In the genomic region with DNA sequence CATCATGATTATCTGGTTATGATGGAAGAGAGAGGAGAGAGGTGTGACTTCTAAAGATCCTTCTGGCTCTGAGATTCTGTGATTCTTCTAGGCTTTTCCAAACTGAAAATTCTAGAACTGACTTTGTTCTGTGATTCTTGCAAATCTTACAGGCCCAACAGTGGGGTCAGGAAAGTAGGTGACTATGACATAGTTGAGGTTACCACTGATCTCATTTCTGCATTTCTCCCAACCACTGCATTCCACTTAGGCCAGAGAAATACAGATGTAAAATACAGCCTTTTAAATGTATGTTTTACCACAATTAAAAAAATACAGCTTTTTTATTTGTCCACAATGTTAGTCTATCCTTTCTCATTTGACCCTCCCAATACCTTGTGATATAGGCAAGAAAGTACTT, we compare ENCODE assay signal across 1 cellular context.
TF ChIP-seq lines count a peak whose summit lies in the region.

No MANE protein-coding gene starts in this region.

TF ChIP-seq in GM12878, 131 proteins besides CTCF, POLR2A, EP300 and RAD21 (continued from another document):
- TF ChIP-seq, protein P1, sequence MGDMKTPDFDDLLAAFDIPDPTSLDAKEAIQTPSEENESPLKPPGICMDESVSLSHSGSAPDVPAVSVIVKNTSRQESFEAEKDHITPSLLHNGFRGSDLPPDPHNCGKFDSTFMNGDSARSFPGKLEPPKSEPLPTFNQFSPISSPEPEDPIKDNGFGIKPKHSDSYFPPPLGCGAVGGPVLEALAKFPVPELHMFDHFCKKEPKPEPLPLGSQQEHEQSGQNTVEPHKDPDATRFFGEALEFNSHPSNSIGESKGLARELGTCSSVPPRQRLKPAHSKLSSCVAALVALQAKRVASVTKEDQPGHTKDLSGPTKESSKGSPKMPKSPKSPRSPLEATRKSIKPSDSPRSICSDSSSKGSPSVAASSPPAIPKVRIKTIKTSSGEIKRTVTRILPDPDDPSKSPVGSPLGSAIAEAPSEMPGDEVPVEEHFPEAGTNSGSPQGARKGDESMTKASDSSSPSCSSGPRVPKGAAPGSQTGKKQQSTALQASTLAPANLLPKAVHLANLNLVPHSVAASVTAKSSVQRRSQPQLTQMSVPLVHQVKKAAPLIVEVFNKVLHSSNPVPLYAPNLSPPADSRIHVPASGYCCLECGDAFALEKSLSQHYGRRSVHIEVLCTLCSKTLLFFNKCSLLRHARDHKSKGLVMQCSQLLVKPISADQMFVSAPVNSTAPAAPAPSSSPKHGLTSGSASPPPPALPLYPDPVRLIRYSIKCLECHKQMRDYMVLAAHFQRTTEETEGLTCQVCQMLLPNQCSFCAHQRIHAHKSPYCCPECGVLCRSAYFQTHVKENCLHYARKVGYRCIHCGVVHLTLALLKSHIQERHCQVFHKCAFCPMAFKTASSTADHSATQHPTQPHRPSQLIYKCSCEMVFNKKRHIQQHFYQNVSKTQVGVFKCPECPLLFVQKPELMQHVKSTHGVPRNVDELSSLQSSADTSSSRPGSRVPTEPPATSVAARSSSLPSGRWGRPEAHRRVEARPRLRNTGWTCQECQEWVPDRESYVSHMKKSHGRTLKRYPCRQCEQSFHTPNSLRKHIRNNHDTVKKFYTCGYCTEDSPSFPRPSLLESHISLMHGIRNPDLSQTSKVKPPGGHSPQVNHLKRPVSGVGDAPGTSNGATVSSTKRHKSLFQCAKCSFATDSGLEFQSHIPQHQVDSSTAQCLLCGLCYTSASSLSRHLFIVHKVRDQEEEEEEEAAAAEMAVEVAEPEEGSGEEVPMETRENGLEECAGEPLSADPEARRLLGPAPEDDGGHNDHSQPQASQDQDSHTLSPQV (IDR thresholded peaks at IDR 0.05), result no peak
- no peak for TF ChIP-seq BMI1 (IDR thresholded peaks at IDR 0.05; ENCODE audit: borderline replicate concordance)
- peak; percentile 65; the same call in 1 of the 2 replicates for TF ChIP-seq SPI1 (IDR thresholded peaks at IDR 0.05; ENCODE audit: borderline replicate concordance, insufficient read depth, low read depth, low read length)
- no peak for TF ChIP-seq STAT1 (conservative IDR thresholded peaks at IDR 0.05)
- no peak for TF ChIP-seq FOXM1 (IDR thresholded peaks at IDR 0.05; ENCODE audit: low read depth, low read length)
- TF ChIP-seq SIN3A (IDR thresholded peaks at IDR 0.05; ENCODE audit: low read depth, low read length), result no peak
- TF ChIP-seq TCF3 (IDR thresholded peaks at IDR 0.05; ENCODE audit: borderline replicate concordance, insufficient read depth, low read depth, low read length), result no peak
- no peak for TF ChIP-seq KDM1A (IDR thresholded peaks at IDR 0.05; ENCODE audit: borderline replicate concordance)
- TF ChIP-seq NRF1 (conservative IDR thresholded peaks at IDR 0.05; ENCODE audit: low read depth, low read length), result no peak
- no peak for TF ChIP-seq PAX8 (IDR thresholded peaks at IDR 0.05)
- no peak for TF ChIP-seq MTA3 (IDR thresholded peaks at IDR 0.05; ENCODE audit: borderline replicate concordance, low read length)
- TF ChIP-seq, protein P2, sequence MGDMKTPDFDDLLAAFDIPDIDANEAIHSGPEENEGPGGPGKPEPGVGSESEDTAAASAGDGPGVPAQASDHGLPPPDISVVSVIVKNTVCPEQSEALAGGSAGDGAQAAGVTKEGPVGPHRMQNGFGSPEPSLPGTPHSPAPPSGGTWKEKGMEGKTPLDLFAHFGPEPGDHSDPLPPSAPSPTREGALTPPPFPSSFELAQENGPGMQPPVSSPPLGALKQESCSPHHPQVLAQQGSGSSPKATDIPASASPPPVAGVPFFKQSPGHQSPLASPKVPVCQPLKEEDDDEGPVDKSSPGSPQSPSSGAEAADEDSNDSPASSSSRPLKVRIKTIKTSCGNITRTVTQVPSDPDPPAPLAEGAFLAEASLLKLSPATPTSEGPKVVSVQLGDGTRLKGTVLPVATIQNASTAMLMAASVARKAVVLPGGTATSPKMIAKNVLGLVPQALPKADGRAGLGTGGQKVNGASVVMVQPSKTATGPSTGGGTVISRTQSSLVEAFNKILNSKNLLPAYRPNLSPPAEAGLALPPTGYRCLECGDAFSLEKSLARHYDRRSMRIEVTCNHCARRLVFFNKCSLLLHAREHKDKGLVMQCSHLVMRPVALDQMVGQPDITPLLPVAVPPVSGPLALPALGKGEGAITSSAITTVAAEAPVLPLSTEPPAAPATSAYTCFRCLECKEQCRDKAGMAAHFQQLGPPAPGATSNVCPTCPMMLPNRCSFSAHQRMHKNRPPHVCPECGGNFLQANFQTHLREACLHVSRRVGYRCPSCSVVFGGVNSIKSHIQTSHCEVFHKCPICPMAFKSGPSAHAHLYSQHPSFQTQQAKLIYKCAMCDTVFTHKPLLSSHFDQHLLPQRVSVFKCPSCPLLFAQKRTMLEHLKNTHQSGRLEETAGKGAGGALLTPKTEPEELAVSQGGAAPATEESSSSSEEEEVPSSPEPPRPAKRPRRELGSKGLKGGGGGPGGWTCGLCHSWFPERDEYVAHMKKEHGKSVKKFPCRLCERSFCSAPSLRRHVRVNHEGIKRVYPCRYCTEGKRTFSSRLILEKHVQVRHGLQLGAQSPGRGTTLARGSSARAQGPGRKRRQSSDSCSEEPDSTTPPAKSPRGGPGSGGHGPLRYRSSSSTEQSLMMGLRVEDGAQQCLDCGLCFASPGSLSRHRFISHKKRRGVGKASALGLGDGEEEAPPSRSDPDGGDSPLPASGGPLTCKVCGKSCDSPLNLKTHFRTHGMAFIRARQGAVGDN (IDR thresholded peaks at IDR 0.05), result no peak
- TF ChIP-seq NR2F1 (conservative IDR thresholded peaks at IDR 0.05), result no peak
- TF ChIP-seq, protein P3, sequence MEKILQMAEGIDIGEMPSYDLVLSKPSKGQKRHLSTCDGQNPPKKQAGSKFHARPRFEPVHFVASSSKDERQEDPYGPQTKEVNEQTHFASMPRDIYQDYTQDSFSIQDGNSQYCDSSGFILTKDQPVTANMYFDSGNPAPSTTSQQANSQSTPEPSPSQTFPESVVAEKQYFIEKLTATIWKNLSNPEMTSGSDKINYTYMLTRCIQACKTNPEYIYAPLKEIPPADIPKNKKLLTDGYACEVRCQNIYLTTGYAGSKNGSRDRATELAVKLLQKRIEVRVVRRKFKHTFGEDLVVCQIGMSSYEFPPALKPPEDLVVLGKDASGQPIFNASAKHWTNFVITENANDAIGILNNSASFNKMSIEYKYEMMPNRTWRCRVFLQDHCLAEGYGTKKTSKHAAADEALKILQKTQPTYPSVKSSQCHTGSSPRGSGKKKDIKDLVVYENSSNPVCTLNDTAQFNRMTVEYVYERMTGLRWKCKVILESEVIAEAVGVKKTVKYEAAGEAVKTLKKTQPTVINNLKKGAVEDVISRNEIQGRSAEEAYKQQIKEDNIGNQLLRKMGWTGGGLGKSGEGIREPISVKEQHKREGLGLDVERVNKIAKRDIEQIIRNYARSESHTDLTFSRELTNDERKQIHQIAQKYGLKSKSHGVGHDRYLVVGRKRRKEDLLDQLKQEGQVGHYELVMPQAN (conservative IDR thresholded peaks at IDR 0.05), result no peak
- no peak for TF ChIP-seq BHLHE40 (IDR thresholded peaks at IDR 0.05; ENCODE audit: borderline replicate concordance in 1 of 2, low read depth in 2 of 2, low read length in 1 of 2)
- TF ChIP-seq RUNX3 (IDR thresholded peaks at IDR 0.05; ENCODE audit: low read length), result peak; percentile 69
- TF ChIP-seq CREM (IDR thresholded peaks at IDR 0.05; ENCODE audit: low read depth), result peak; percentile 46; the same call in 1 of the 2 replicates
- TF ChIP-seq NR2C2 (IDR thresholded peaks at IDR 0.05; ENCODE audit: borderline replicate concordance, control insufficient read depth, insufficient read length, low read depth), result no peak
- TF ChIP-seq SP1 (IDR thresholded peaks at IDR 0.05; ENCODE audit: low read depth, low read length), result no peak
- TF ChIP-seq, protein P4, sequence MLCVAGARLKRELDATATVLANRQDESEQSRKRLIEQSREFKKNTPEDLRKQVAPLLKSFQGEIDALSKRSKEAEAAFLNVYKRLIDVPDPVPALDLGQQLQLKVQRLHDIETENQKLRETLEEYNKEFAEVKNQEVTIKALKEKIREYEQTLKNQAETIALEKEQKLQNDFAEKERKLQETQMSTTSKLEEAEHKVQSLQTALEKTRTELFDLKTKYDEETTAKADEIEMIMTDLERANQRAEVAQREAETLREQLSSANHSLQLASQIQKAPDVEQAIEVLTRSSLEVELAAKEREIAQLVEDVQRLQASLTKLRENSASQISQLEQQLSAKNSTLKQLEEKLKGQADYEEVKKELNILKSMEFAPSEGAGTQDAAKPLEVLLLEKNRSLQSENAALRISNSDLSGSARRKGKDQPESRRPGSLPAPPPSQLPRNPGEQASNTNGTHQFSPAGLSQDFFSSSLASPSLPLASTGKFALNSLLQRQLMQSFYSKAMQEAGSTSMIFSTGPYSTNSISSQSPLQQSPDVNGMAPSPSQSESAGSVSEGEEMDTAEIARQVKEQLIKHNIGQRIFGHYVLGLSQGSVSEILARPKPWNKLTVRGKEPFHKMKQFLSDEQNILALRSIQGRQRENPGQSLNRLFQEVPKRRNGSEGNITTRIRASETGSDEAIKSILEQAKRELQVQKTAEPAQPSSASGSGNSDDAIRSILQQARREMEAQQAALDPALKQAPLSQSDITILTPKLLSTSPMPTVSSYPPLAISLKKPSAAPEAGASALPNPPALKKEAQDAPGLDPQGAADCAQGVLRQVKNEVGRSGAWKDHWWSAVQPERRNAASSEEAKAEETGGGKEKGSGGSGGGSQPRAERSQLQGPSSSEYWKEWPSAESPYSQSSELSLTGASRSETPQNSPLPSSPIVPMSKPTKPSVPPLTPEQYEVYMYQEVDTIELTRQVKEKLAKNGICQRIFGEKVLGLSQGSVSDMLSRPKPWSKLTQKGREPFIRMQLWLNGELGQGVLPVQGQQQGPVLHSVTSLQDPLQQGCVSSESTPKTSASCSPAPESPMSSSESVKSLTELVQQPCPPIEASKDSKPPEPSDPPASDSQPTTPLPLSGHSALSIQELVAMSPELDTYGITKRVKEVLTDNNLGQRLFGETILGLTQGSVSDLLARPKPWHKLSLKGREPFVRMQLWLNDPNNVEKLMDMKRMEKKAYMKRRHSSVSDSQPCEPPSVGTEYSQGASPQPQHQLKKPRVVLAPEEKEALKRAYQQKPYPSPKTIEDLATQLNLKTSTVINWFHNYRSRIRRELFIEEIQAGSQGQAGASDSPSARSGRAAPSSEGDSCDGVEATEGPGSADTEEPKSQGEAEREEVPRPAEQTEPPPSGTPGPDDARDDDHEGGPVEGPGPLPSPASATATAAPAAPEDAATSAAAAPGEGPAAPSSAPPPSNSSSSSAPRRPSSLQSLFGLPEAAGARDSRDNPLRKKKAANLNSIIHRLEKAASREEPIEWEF (IDR thresholded peaks at IDR 0.05; ENCODE audit: insufficient replicate concordance, low read depth, low read length), result no peak
- TF ChIP-seq, protein P5, sequence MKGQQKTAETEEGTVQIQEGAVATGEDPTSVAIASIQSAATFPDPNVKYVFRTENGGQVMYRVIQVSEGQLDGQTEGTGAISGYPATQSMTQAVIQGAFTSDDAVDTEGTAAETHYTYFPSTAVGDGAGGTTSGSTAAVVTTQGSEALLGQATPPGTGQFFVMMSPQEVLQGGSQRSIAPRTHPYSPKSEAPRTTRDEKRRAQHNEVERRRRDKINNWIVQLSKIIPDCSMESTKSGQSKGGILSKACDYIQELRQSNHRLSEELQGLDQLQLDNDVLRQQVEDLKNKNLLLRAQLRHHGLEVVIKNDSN (IDR thresholded peaks at IDR 0.05; ENCODE audit: borderline replicate concordance, extremely low read length, insufficient read depth, low read depth, low read length), result no peak
- TF ChIP-seq ATF7 (IDR thresholded peaks at IDR 0.05; ENCODE audit: low read depth), result peak; percentile 47; the same call in 1 of the 2 replicates
- TF ChIP-seq CEBPB (IDR thresholded peaks at IDR 0.05; ENCODE audit: borderline replicate concordance in 1 of 2, low read depth in 2 of 2, low read length in 2 of 2), result no peak
- TF ChIP-seq CBFB (IDR thresholded peaks at IDR 0.05; ENCODE audit: low read depth), result 0 out of 2 replicates have a peak, but pooled peaks have one; percentile 14
- no peak for TF ChIP-seq PAX5 (IDR thresholded peaks at IDR 0.05; ENCODE audit: borderline replicate concordance, low read depth, low read length)
